13 cellular contexts compared by ENCODE assay signal in the genomic region with DNA sequence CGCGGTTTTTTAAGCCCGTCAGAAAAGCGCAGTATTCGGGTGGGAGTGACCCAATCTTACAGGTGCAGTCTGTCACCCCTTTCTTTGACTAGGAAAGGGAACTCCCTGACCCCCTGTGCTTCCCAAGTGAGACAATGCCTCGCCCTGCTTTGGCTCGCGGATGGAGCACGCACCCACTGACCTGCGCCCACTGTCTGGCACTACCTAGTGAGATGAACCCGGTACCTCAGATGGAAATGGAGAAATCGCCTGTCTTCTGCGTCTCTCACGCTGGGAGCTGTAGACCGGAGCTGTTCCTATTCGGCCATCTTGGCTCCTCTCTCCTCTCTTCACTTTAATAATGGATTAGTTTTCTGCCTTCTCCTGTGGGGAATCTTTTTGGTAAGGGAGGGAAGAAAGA. TPM values are rescaled to one million over a fixed set of nuclear protein-coding genes. Genes with fewer than 3 reads are reported as not detected.
"Had no signal": no experiment of that assay in that cellular context is flagged by ENCODE, and none has a peak within 500 bp of the region (broad histone marks: within the 10 kb centered on the region; RNA-seq: fewer than 3 reads in every experiment).

No MANE protein-coding gene starts in this region.

RNA-seq across cellular contexts. Expression of a gene that starts 21.6 kb away (rescaled TPM):
- total RNA-seq: activated B cell treated with CpG ODN at 0.5 μM for 24 hours; activated CD4-positive, alpha-beta memory T cell treated with anti-CD3 and anti-CD28 coated beads for 36 hours; activated CD4-positive, alpha-beta T cell treated with anti-CD3 and anti-CD28 coated beads, Interleukin-2, amount 10 ng/mL, durations not matched to agents 24 days and 14 days; activated naive CD4-positive, alpha-beta T cell treated with anti-CD3 and anti-CD28 coated beads for 36 hours; activated naive CD8-positive, alpha-beta T cell treated with anti-CD3 and anti-CD28 coated beads, Interleukin-2, amount 10 ng/mL, durations not matched to agents 7 days and 5 days; activated T-cell treated with anti-CD3 and anti-CD28 coated beads, Interleukin-2, amount 50 U/mL, for 4 hours; activated T-cell treated with anti-CD3 and anti-CD28 coated beads, Interleukin-2, amount 50 U/mL, for 72 hours; activated T-helper 1 cell treated with anti-CD3 and anti-CD28 coated beads, Interleukin-12 subunit alpha, Interleukin-12 subunit beta, Interleukin-2, Interleukin-4 antibody, amounts not matched to agents 30 ng/mL and 10 ng/mL and 1 ng/mL, durations not matched to agents 14 hours and 24 hours and 36 hours; ascending aorta; bronchial epithelial cell; T-helper 17 cell; T-helper 2 cell treated with Interferon-gamma antibody and Interleukin-4, amounts not matched to agents 100 ng/mL and 5 ng/mL, for 36 hours had no signal
- polyA plus RNA-seq: adipose tissue had no signal
